ENCODE assay signal across 1 cellular context in genomic region chr6:33278392-33278741, GRCh38.
A peak's percentile ranks its signal among the peaks of the same experiment; 100 is the strongest.
TF ChIP-seq lines count a peak whose summit lies in the region.

No MANE protein-coding gene starts in this region.

TF ChIP-seq in K562, 482 proteins besides CTCF, POLR2A, EP300 and RAD21:
- TF ChIP-seq PURB (CRISPR knock-in tag; IDR thresholded peaks at IDR 0.05; ENCODE audit: low read depth): no peak
- 0 out of 2 replicates have a peak, but pooled peaks have one; percentile 8 for TF ChIP-seq ZNF395 (CRISPR knock-in tag; IDR thresholded peaks at IDR 0.05)
- TF ChIP-seq CREB1 (IDR thresholded peaks at IDR 0.05): no peak
- TF ChIP-seq CREB1 (CRISPR knock-in tag; IDR thresholded peaks at IDR 0.05): no peak
- 0 out of 2 replicates have a peak, but pooled peaks have one; percentile 6 for TF ChIP-seq TAF15 (IDR thresholded peaks at IDR 0.05; ENCODE audit: low read depth, low read length)
